8 cellular contexts compared by ENCODE assay signal in genomic region chr2:38528008-38528442, GRCh38.
DNase-seq lines count a peak whose midpoint lies in the region; ATAC-seq lines count a peak whose summit lies in the region.

No MANE protein-coding gene starts in this region.

- no peaks in the 10 kb centered on the region for H3K36me3 Mint-ChIP-seq in activated naive CD8-positive, alpha-beta T cell treated with anti-CD3 and anti-CD28 coated beads, Interleukin-2, amount 50 U/mL, for 24 hours (ENCODE audit: low read depth)

- H3K9ac ChIP-seq in NT2/D1 (ENCODE audit: insufficient read length, low read depth) = no peak overlapping the region

- no peaks in the 10 kb centered on the region for H3K9me3 ChIP-seq in NT2/D1 (ENCODE audit: insufficient read depth, low read length)

- peak overlapping the region; percentile 62 for H3K4me3 Mint-ChIP-seq in activated naive CD8-positive, alpha-beta T cell treated with anti-CD3 and anti-CD28 coated beads, Interleukin-2, amount 50 U/mL, for 24 hours

- H3K4me1 ChIP-seq in NT2/D1 (ENCODE audit: insufficient read depth, insufficient read length) = peaks cover 6% of the 10 kb centered on the region

- H3K36me3 ChIP-seq in NT2/D1 (ENCODE audit: insufficient read depth, insufficient read length, low read length) = no peaks in the 10 kb centered on the region

- H3K27ac Mint-ChIP-seq in activated naive CD8-positive, alpha-beta T cell treated with anti-CD3 and anti-CD28 coated beads, Interleukin-2, amount 50 U/mL, for 24 hours = no peak overlapping the region

- no peaks in the 10 kb centered on the region for H3K9me3 Mint-ChIP-seq in activated naive CD8-positive, alpha-beta T cell treated with anti-CD3 and anti-CD28 coated beads, Interleukin-2, amount 50 U/mL, for 24 hours

- no peaks in the 10 kb centered on the region for H3K27me3 ChIP-seq in NT2/D1 (ENCODE audit: insufficient read depth, insufficient read length)

- H3K4me3 ChIP-seq in NT2/D1 (ENCODE audit: insufficient read length, low read depth) = no peak overlapping the region

- peaks cover 24% of the 10 kb centered on the region for H3K27me3 Mint-ChIP-seq in activated naive CD8-positive, alpha-beta T cell treated with anti-CD3 and anti-CD28 coated beads, Interleukin-2, amount 50 U/mL, for 24 hours

- intact Hi-C loops in left ventricle myocardium superior (cut with micrococcal nuclease) = no loop called here

- DNase-seq in activated effector memory CD4-positive, alpha-beta T cell treated with anti-CD3 and anti-CD28 coated beads, Interleukin-2, amount 50 U/mL, for 16 hours = peak; percentile 82
- no peak for DNase-seq in activated effector memory CD4-positive, alpha-beta T cell treated with Interleukin-2 at 50 U/mL for 16 hours
- peak; percentile 44 for DNase-seq in NT2/D1 (ENCODE audit: low read depth, low spot score)
- DNase-seq in activated naive CD8-positive, alpha-beta T cell treated with anti-CD3 and anti-CD28 coated beads, Interleukin-2, amount 50 U/mL, for 24 hours = peak; percentile 73
- DNase-seq in left ventricle myocardium superior = peak; percentile 67
- DNase-seq in renal cortical epithelial cell (ENCODE audit: low read depth) = peak; percentile 53

- ATAC-seq in activated naive CD8-positive, alpha-beta T cell treated with anti-CD3 and anti-CD28 coated beads, Interleukin-2, amount 50 U/mL, for 24 hours = peak; percentile 88
- peak; percentile 80 for ATAC-seq in left ventricle myocardium superior
- no peak for ATAC-seq in GM19035 (IDR thresholded peaks at IDR 0.05; ENCODE audit: unreplicated experiment)
- no peak for ATAC-seq in GM19023 (IDR thresholded peaks at IDR 0.05; ENCODE audit: unreplicated experiment)

- H3K4me1 Mint-ChIP-seq in activated naive CD8-positive, alpha-beta T cell treated with anti-CD3 and anti-CD28 coated beads, Interleukin-2, amount 50 U/mL, for 24 hours = peaks cover 9% of the 10 kb centered on the region

Comparison
In these comparisons a context has a peak if more than half of its experiments do, and no peak if none do; other contexts are left out.
1. ATAC-seq: peak in activated naive CD8-positive, alpha-beta T cell treated with anti-CD3 and anti-CD28 coated beads, Interleukin-2, amount 50 U/mL, for 24 hours (single experiment) and left ventricle myocardium superior (single experiment); none in GM19035 (single experiment) and GM19023 (single experiment).